33 cellular contexts compared by ENCODE assay signal in the genomic region with DNA sequence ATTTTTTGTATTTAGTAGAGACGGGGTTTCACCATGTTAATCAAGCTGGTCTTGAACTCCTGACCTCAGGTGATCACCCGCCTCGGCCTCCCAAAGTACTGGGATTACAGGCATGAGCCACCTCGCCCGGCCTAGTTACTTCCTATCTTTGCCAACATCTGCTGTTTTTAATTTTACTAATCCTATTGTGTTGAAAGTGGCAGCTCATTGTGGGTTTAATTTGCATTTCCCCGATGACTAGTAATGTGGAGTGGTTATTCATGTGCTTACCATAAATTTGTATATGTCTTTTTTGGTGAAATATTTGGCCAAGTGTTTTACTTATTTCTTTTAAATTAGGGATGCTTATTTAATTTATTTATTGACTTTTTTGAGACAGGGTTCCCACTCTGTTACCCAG.
"Had no signal": no experiment of that assay in that cellular context is flagged by ENCODE, and none has a peak within 500 bp of the region (broad histone marks: within the 10 kb centered on the region; RNA-seq: fewer than 3 reads in every experiment).

No MANE protein-coding gene starts in this region.

- DNase-seq: activated B cell treated with CpG ODN at 0.5 μM for 24 hours; activated CD4-positive, alpha-beta T cell treated with anti-CD3 and anti-CD28 coated beads, Interleukin-2, amount 50 U/mL, for 4 hours; activated CD8-positive, alpha-beta memory T cell treated with anti-CD3 and anti-CD28 coated beads, Interleukin-2, amount 50 U/mL, for 4 hours; activated gamma-delta T cell; activated naive CD4-positive, alpha-beta T cell treated with anti-CD3 and anti-CD28 coated beads, Interleukin-2, amount 10 ng/mL, durations not matched to agents 7 days and 5 days; activated naive CD8-positive, alpha-beta T cell treated with anti-CD3 and anti-CD28 coated beads, Interleukin-2, amount 10 ng/mL, durations not matched to agents 7 days and 5 days; activated T-cell treated with anti-CD3 and anti-CD28 coated beads, Interleukin-2, amount 50 U/mL, for 1 hour; dorsolateral prefrontal cortex; effector memory CD4-positive, alpha-beta T cell; islet precursor cell; left ventricle myocardium inferior; mucosa of descending colon; right lobe of liver; stimulated activated CD4-positive, alpha-beta T cell treated with anti-CD3 and anti-CD28 coated beads, Interleukin-12 subunit alpha, Interleukin-12 subunit beta, amount 100 ng/mL, for 4 hours; stimulated activated CD4-positive, alpha-beta T cell treated with anti-CD3 and anti-CD28 coated beads, Interleukin-4, amount 100 ng/mL, for 24 hours; stimulated activated CD8-positive, alpha-beta memory T cell treated with anti-CD3 and anti-CD28 coated beads, Interleukin-4, amount 100 ng/mL, for 48 hours; stimulated activated naive CD8-positive, alpha-beta T cell treated with anti-CD3 and anti-CD28 coated beads, Interleukin-15, amount 100 ng/mL, for 72 hours; T-helper 17 cell; T1000; thyroid gland; upper lobe of left lung had no signal

- H3K4me2 ChIP-seq: hepatocyte had no signal

- H3K27ac Mint-ChIP-seq: activated B cell treated with CpG ODN at 0.5 μM for 24 hours; activated naive CD4-positive, alpha-beta T cell treated with anti-CD3 and anti-CD28 coated beads, Interleukin-2, amount 10 ng/mL, durations not matched to agents 7 days and 5 days; activated naive CD8-positive, alpha-beta T cell treated with anti-CD3 and anti-CD28 coated beads, Interleukin-2, amount 10 ng/mL, durations not matched to agents 7 days and 5 days; activated T-helper 1 cell treated with anti-CD3 and anti-CD28 coated beads, Interleukin-12 subunit alpha, Interleukin-12 subunit beta, Interleukin-2, Interleukin-4 antibody, amounts not matched to agents 30 ng/mL and 10 ng/mL and 1 ng/mL, durations not matched to agents 14 hours and 24 hours and 36 hours; brain; natural killer cell treated with Interleukin-12 subunit alpha and Interleukin-12 subunit beta and Interleukin-15 and Interleukin-18, amount 100 ng/mL, for 72 hours; progenitor cell of endocrine pancreas; stimulated activated memory B cell treated with anti-CD40 and anti-IgM and Interleukin-4, amounts not matched to agents 10 μg/mL and 1 μg/mL and 100 μg/mL, for 72 hours; stimulated activated naive CD8-positive, alpha-beta T cell treated with anti-CD3 and anti-CD28 coated beads, Interleukin-15, amount 100 ng/mL, for 72 hours; T-helper 17 cell had no signal

- ATAC-seq: gastroesophageal sphincter; mucosa of descending colon; natural killer cell treated with Interleukin-12 subunit alpha and Interleukin-12 subunit beta and Interleukin-15 and Interleukin-18, amount 100 ng/mL, for 72 hours; right lobe of liver; stimulated activated memory B cell treated with anti-CD40 and anti-IgM and Interleukin-4, amounts not matched to agents 10 μg/mL and 1 μg/mL and 100 μg/mL, for 72 hours; stimulated activated naive CD8-positive, alpha-beta T cell treated with anti-CD3 and anti-CD28 coated beads, Interleukin-15, amount 100 ng/mL, for 72 hours; T-helper 17 cell had no signal

- H3K27ac ChIP-seq: ascending aorta, cardiac muscle cell, coronary artery, dorsolateral prefrontal cortex, gastroesophageal sphincter, hepatocyte, left ventricle myocardium inferior, right lobe of liver, skin epidermis, thyroid gland, upper lobe of left lung, vagina had no signal

- H3K9me3 Mint-ChIP-seq: activated B cell treated with CpG ODN at 0.5 μM for 24 hours; activated naive CD4-positive, alpha-beta T cell treated with anti-CD3 and anti-CD28 coated beads, Interleukin-2, amount 10 ng/mL, durations not matched to agents 7 days and 5 days; activated naive CD8-positive, alpha-beta T cell treated with anti-CD3 and anti-CD28 coated beads, Interleukin-2, amount 10 ng/mL, durations not matched to agents 7 days and 5 days; activated T-helper 1 cell treated with anti-CD3 and anti-CD28 coated beads, Interleukin-12 subunit alpha, Interleukin-12 subunit beta, Interleukin-2, Interleukin-4 antibody, amounts not matched to agents 30 ng/mL and 10 ng/mL and 1 ng/mL, durations not matched to agents 14 hours and 24 hours and 36 hours; natural killer cell treated with Interleukin-12 subunit alpha and Interleukin-12 subunit beta and Interleukin-15 and Interleukin-18, amount 100 ng/mL, for 72 hours; stimulated activated memory B cell treated with anti-CD40 and anti-IgM and Interleukin-4, amounts not matched to agents 10 μg/mL and 1 μg/mL and 100 μg/mL, for 72 hours; stimulated activated naive CD8-positive, alpha-beta T cell treated with anti-CD3 and anti-CD28 coated beads, Interleukin-15, amount 100 ng/mL, for 72 hours had no signal

- H3K4me3 Mint-ChIP-seq: activated B cell treated with CpG ODN at 0.5 μM for 24 hours; activated naive CD4-positive, alpha-beta T cell treated with anti-CD3 and anti-CD28 coated beads, Interleukin-2, amount 10 ng/mL, durations not matched to agents 7 days and 5 days; activated naive CD8-positive, alpha-beta T cell treated with anti-CD3 and anti-CD28 coated beads, Interleukin-2, amount 10 ng/mL, durations not matched to agents 7 days and 5 days; activated T-helper 1 cell treated with anti-CD3 and anti-CD28 coated beads, Interleukin-12 subunit alpha, Interleukin-12 subunit beta, Interleukin-2, Interleukin-4 antibody, amounts not matched to agents 30 ng/mL and 10 ng/mL and 1 ng/mL, durations not matched to agents 14 hours and 24 hours and 36 hours; brain; natural killer cell treated with Interleukin-12 subunit alpha and Interleukin-12 subunit beta and Interleukin-15 and Interleukin-18, amount 100 ng/mL, for 72 hours; stimulated activated memory B cell treated with anti-CD40 and anti-IgM and Interleukin-4, amounts not matched to agents 10 μg/mL and 1 μg/mL and 100 μg/mL, for 72 hours; stimulated activated naive CD8-positive, alpha-beta T cell treated with anti-CD3 and anti-CD28 coated beads, Interleukin-15, amount 100 ng/mL, for 72 hours; T-helper 17 cell had no signal

- H3K4me3 ChIP-seq: ascending aorta, cardiac muscle cell, coronary artery, dorsolateral prefrontal cortex, gastroesophageal sphincter, hepatocyte, left ventricle myocardium inferior, mucosa of descending colon, right lobe of liver, skin epidermis, thyroid gland, upper lobe of left lung, vagina had no signal

- H3K9me3 ChIP-seq: ascending aorta, gastroesophageal sphincter, left ventricle myocardium inferior, mucosa of descending colon, right lobe of liver, thyroid gland, upper lobe of left lung, vagina had no signal

- H3K36me3 ChIP-seq: ascending aorta, cardiac muscle cell, gastroesophageal sphincter, left ventricle myocardium inferior, right lobe of liver, thyroid gland, upper lobe of left lung, vagina had no signal

- H3K27me3 Mint-ChIP-seq: activated B cell treated with CpG ODN at 0.5 μM for 24 hours; brain; natural killer cell treated with Interleukin-12 subunit alpha and Interleukin-12 subunit beta and Interleukin-15 and Interleukin-18, amount 100 ng/mL, for 72 hours; progenitor cell of endocrine pancreas; stimulated activated naive CD8-positive, alpha-beta T cell treated with anti-CD3 and anti-CD28 coated beads, Interleukin-15, amount 100 ng/mL, for 72 hours had no signal

- H3K79me2 ChIP-seq: hepatocyte had no signal

- H2AFZ ChIP-seq: hepatocyte had no signal

- H3K4me1 ChIP-seq: thyroid gland, upper lobe of left lung, vagina had no signal

- H3K27me3 ChIP-seq: ascending aorta, cardiac muscle cell, dorsolateral prefrontal cortex, gastroesophageal sphincter, hepatocyte, right lobe of liver, thyroid gland, upper lobe of left lung, vagina had no signal

- H3K36me3 Mint-ChIP-seq: activated naive CD4-positive, alpha-beta T cell treated with anti-CD3 and anti-CD28 coated beads, Interleukin-2, amount 10 ng/mL, durations not matched to agents 7 days and 5 days; activated naive CD8-positive, alpha-beta T cell treated with anti-CD3 and anti-CD28 coated beads, Interleukin-2, amount 10 ng/mL, durations not matched to agents 7 days and 5 days; natural killer cell treated with Interleukin-12 subunit alpha and Interleukin-12 subunit beta and Interleukin-15 and Interleukin-18, amount 100 ng/mL, for 72 hours; stimulated activated memory B cell treated with anti-CD40 and anti-IgM and Interleukin-4, amounts not matched to agents 10 μg/mL and 1 μg/mL and 100 μg/mL, for 72 hours had no signal

- H3K4me1 Mint-ChIP-seq: activated naive CD4-positive, alpha-beta T cell treated with anti-CD3 and anti-CD28 coated beads, Interleukin-2, amount 10 ng/mL, durations not matched to agents 7 days and 5 days; activated naive CD8-positive, alpha-beta T cell treated with anti-CD3 and anti-CD28 coated beads, Interleukin-2, amount 10 ng/mL, durations not matched to agents 7 days and 5 days; stimulated activated memory B cell treated with anti-CD40 and anti-IgM and Interleukin-4, amounts not matched to agents 10 μg/mL and 1 μg/mL and 100 μg/mL, for 72 hours; stimulated activated naive CD8-positive, alpha-beta T cell treated with anti-CD3 and anti-CD28 coated beads, Interleukin-15, amount 100 ng/mL, for 72 hours; T-helper 17 cell had no signal
